In the genomic region with DNA sequence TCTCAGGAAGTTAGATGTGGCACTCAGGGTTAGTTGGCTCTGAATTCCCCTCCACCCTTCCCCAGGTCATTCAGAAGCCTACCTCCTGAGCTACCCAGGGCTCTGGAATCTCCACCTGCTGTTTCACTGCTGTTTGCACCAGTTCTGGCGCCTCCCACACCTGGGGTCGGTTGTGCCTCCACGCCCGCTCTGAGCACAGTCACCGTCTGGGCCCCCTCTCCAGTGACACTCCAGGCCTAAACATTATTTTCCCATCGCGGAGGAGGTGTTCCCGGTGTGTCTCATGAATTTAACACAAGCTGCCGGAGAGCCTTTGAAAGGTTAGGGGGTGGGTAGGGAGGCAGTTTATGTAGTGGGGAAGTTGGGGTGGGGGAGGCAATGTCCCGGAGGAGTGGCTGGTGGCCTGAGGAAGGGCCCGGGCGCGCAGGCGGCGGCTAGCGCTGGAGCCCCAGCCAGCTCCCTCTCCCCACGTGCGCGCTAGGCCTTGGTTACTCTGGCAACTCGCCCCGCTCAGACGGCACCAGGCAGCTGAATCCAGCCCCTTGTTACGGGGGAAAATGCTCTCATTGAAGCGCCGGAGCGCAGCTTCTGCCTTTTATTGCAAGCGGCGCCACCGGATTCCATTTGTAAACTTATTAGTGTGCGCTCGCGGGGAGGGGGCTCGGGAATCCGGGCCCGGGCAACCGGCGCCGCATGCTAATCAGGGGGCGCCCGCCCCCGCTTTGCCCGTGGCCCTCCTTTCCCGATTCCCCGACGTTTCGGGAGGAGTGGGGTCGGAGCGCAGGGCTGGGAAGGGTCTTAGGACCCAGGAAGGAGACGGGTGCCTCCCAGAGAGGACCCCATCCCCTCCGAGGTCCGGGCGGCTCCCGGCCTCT, we compare ENCODE assay signal across 8 cellular contexts. TPM values are rescaled to one million over a fixed set of nuclear protein-coding genes. Genes with fewer than 3 reads are reported as not detected.
DNase-seq lines count a peak whose midpoint lies in the region; ATAC-seq, FAIRE-seq and TF ChIP-seq lines count a peak whose summit lies in the region.

No MANE protein-coding gene starts in this region.

- H3K27me3 Mint-ChIP-seq in brain = peaks cover 4% of the 10 kb centered on the region
- H3K27me3 Mint-ChIP-seq in activated CD8-positive, alpha-beta T cell treated with anti-CD3 and anti-CD28 coated beads for 36 hours = peaks cover 38% of the 10 kb centered on the region
- peaks cover 62% of the 10 kb centered on the region for H3K27me3 Mint-ChIP-seq in stimulated activated naive CD8-positive, alpha-beta T cell treated with anti-CD3 and anti-CD28 coated beads, Interleukin-15, amount 100 ng/mL, for 72 hours

- TF ChIP-seq CTCF in NB4 (IDR thresholded peaks at IDR 0.05; ENCODE audit: low read depth, low read length) (no peak), brain (conservative IDR thresholded peaks at IDR 0.05) (no peak), kidney (IDR thresholded peaks at IDR 0.05; ENCODE audit: borderline replicate concordance, extremely low read depth, insufficient read depth) (no peak), stomach (IDR thresholded peaks at IDR 0.05) (no peak)
- TF ChIP-seq CTCF in activated CD8-positive, alpha-beta T cell treated with anti-CD3 and anti-CD28 coated beads for 36 hours (IDR thresholded peaks at IDR 0.05) = no peak

- no peaks in the 10 kb centered on the region for H3K9me3 Mint-ChIP-seq in brain
- H3K9me3 Mint-ChIP-seq in activated CD8-positive, alpha-beta T cell treated with anti-CD3 and anti-CD28 coated beads for 36 hours = no peaks in the 10 kb centered on the region
- no peaks in the 10 kb centered on the region for H3K9me3 Mint-ChIP-seq in stimulated activated naive CD8-positive, alpha-beta T cell treated with anti-CD3 and anti-CD28 coated beads, Interleukin-15, amount 100 ng/mL, for 72 hours

- H3K36me3 Mint-ChIP-seq in brain = no peaks in the 10 kb centered on the region
- H3K36me3 Mint-ChIP-seq in activated CD8-positive, alpha-beta T cell treated with anti-CD3 and anti-CD28 coated beads for 36 hours (ENCODE audit: low read depth) = no peaks in the 10 kb centered on the region

- peak overlapping the region; percentile 32 to 70 (median 64) for H3K4me3 Mint-ChIP-seq in brain
- H3K4me3 Mint-ChIP-seq in activated CD8-positive, alpha-beta T cell treated with anti-CD3 and anti-CD28 coated beads for 36 hours = no peak overlapping the region
- no peak overlapping the region for H3K4me3 Mint-ChIP-seq in stimulated activated naive CD8-positive, alpha-beta T cell treated with anti-CD3 and anti-CD28 coated beads, Interleukin-15, amount 100 ng/mL, for 72 hours

- H3K27ac ChIP-seq in kidney (ENCODE audit: low read depth in 2 of 2, low read length in 2 of 2) = no peak overlapping the region
- H3K27ac ChIP-seq in stomach = no peak overlapping the region

- no peaks in the 10 kb centered on the region for H3K9me3 ChIP-seq in kidney (ENCODE audit: control insufficient read depth in 1 of 2, low read length in 2 of 2)
- no peaks in the 10 kb centered on the region for H3K9me3 ChIP-seq in stomach

- POLR2A ChIA-PET in activated CD8-positive, alpha-beta T cell treated with anti-CD3 and anti-CD28 coated beads for 36 hours (lab: Charles Lee) = interaction anchor here (0.7 to 0.8 kb wide), 2 partner anchors 10 to 63 kb away, joined by 3 read pairs; no protein-coding TSS in a partner anchor

- 9 to 17% (median 11%) methylated on average over 44 to 53 of the region's 53 CpGs for WGBS in stomach, 5 donors

- ATAC-seq in activated CD8-positive, alpha-beta T cell treated with anti-CD3 and anti-CD28 coated beads for 36 hours = no peak
- no peak for ATAC-seq in stimulated activated naive CD8-positive, alpha-beta T cell treated with anti-CD3 and anti-CD28 coated beads, Interleukin-15, amount 100 ng/mL, for 72 hours

- H3K4me1 Mint-ChIP-seq in brain = peaks cover 64% of the 10 kb centered on the region
- H3K4me1 Mint-ChIP-seq in activated CD8-positive, alpha-beta T cell treated with anti-CD3 and anti-CD28 coated beads for 36 hours (ENCODE audit: low read depth) = peaks cover 12% of the 10 kb centered on the region
- H3K4me1 Mint-ChIP-seq in stimulated activated naive CD8-positive, alpha-beta T cell treated with anti-CD3 and anti-CD28 coated beads, Interleukin-15, amount 100 ng/mL, for 72 hours = peaks cover 20% of the 10 kb centered on the region

- peak overlapping the region; percentile 46 to 97 (median 94) for H3K27ac Mint-ChIP-seq in brain
- no peak overlapping the region for H3K27ac Mint-ChIP-seq in activated CD8-positive, alpha-beta T cell treated with anti-CD3 and anti-CD28 coated beads for 36 hours
- no peak overlapping the region for H3K27ac Mint-ChIP-seq in stimulated activated naive CD8-positive, alpha-beta T cell treated with anti-CD3 and anti-CD28 coated beads, Interleukin-15, amount 100 ng/mL, for 72 hours

- no peak for TF ChIP-seq EP300 in stomach (IDR thresholded peaks at IDR 0.05)

- FAIRE-seq in kidney (lab: Jason Lieb, UNC) = no peak

- TF ChIP-seq POLR2A in NB4 (IDR thresholded peaks at IDR 0.05; ENCODE audit: extremely low read depth, insufficient read length) (no peak), stomach (IDR thresholded peaks at IDR 0.05) (no peak)

- H3K36me3 ChIP-seq in kidney (ENCODE audit: control insufficient read depth in 1 of 2, insufficient read depth in 2 of 2, low read length in 2 of 2) = no peaks in the 10 kb centered on the region
- no peaks in the 10 kb centered on the region for H3K36me3 ChIP-seq in stomach

- H3K4me3 ChIP-seq in NB4 (ENCODE audit: low read depth, low read length) (no peak overlapping the region), kidney (ENCODE audit: low read length in 2 of 2) (no peak overlapping the region), stomach (peak overlapping the region; percentile 35 to 52 (median 40))

- intact Hi-C loops in kidney (cut with DNase I) = no loop called here
- intact Hi-C loops in stomach (cut with DNase I; ENCODE audit: low total_unique reads) = no loop called here
- intact Hi-C loops in activated CD8-positive, alpha-beta T cell treated with anti-CD3 and anti-CD28 coated beads for 36 hours (cut with micrococcal nuclease) = no loop called here

- H3K4me1 ChIP-seq in kidney (ENCODE audit: control insufficient read depth in 1 of 2, insufficient read depth in 1 of 2, low read depth in 1 of 2, low read length in 2 of 2) (peaks cover 4% of the 10 kb centered on the region in 2 donors), stomach (peaks cover 10 to 20% (median 15%) of the 10 kb centered on the region in 4 donors)

- peaks cover 6 to 72% (median 41%) of the 10 kb centered on the region in 3 donors for H3K27me3 ChIP-seq in stomach

- H3K9ac ChIP-seq in kidney (ENCODE audit: low read length in 2 of 2) = no peak overlapping the region

- DNase-seq in NB4 (ENCODE audit: low read depth) (peak; percentile 57), kidney (peak; percentile 82), stomach (no peak), DMS 273 treated with DMSO at 0.1 percent for 48 hours (lab: John Stamatoyannopoulos, UW) (no peak)
- DNase-seq in activated CD8-positive, alpha-beta T cell treated with anti-CD3 and anti-CD28 coated beads for 36 hours = no peak
- no peak for DNase-seq in activated CD4-positive, alpha-beta T cell treated with anti-CD3 and anti-CD28 coated beads, Interleukin-2, amount 50 U/mL, for 1 hour
- DNase-seq in stimulated activated naive CD8-positive, alpha-beta T cell treated with anti-CD3 and anti-CD28 coated beads, Interleukin-15, amount 100 ng/mL, for 72 hours = no peak

- CTCF ChIA-PET in activated CD8-positive, alpha-beta T cell treated with anti-CD3 and anti-CD28 coated beads for 36 hours (lab: Charles Lee) = no interaction called here

RNA-seq across cellular contexts. Expression of a gene that starts 52.4 kb away (rescaled TPM):
- polyA plus RNA-seq in brain (ENCODE audit: insufficient read depth, low read depth, low replicate concordance) (2.4 TPM), kidney (ENCODE audit: insufficient read depth, low read depth, low replicate concordance) (not detected), stomach (under 1 TPM in 2 of 3 donors, not detected in 1; 0.06 to 0.31 TPM)
- total RNA-seq in kidney (0.25 TPM), stomach (not detected)
- not detected for total RNA-seq in activated CD8-positive, alpha-beta T cell treated with anti-CD3 and anti-CD28 coated beads for 36 hours

Comparison
In these comparisons a context has a peak if more than half of its experiments do, and no peak if none do; other contexts are left out.
1. DNase-seq: peak in NB4 (single experiment) and kidney (single experiment); none in stomach (single experiment), activated CD8-positive, alpha-beta T cell treated with anti-CD3 and anti-CD28 coated beads for 36 hours (single experiment), activated CD4-positive, alpha-beta T cell treated with anti-CD3 and anti-CD28 coated beads, Interleukin-2, amount 50 U/mL, for 1 hour (single experiment), DMS 273 treated with DMSO at 0.1 percent for 48 hours (single experiment) and stimulated activated naive CD8-positive, alpha-beta T cell treated with anti-CD3 and anti-CD28 coated beads, Interleukin-15, amount 100 ng/mL, for 72 hours (0 of 2).
2. H3K4me3 ChIP-seq: peak in stomach (4 of 4); none in NB4 (single experiment) and kidney (0 of 2).
3. H3K27ac Mint-ChIP-seq: peak in brain (5 of 5); none in activated CD8-positive, alpha-beta T cell treated with anti-CD3 and anti-CD28 coated beads for 36 hours (single experiment) and stimulated activated naive CD8-positive, alpha-beta T cell treated with anti-CD3 and anti-CD28 coated beads, Interleukin-15, amount 100 ng/mL, for 72 hours (0 of 2).
4. H3K4me3 Mint-ChIP-seq: peak in brain (5 of 5); none in activated CD8-positive, alpha-beta T cell treated with anti-CD3 and anti-CD28 coated beads for 36 hours (single experiment) and stimulated activated naive CD8-positive, alpha-beta T cell treated with anti-CD3 and anti-CD28 coated beads, Interleukin-15, amount 100 ng/mL, for 72 hours (0 of 2).